In genomic region chr12:1203735-1204019, GRCh38 we compare ENCODE assay signal across 13 cellular contexts.
DNase-seq lines count a peak whose midpoint lies in the region; ATAC-seq and TF ChIP-seq lines count a peak whose summit lies in the region.
"Had no signal": no experiment of that assay in that cellular context is flagged by ENCODE, and none has a peak within 500 bp of the region (broad histone marks: within the 10 kb centered on the region; RNA-seq: fewer than 3 reads in every experiment).

No MANE protein-coding gene starts in this region.

- intact Hi-C loops in naive thymus-derived CD4-positive, alpha-beta T cell (cut with micrococcal nuclease): loop anchor here (2.0 to 10.0 kb wide), 3 partner anchors 389 to 401 kb away; partner anchors contain the start of gene FBXL14 (in 1 of the 2)

- TF ChIP-seq POLR2A in tibial nerve (IDR thresholded peaks at IDR 0.05): no peak

- H3K4me1 Mint-ChIP-seq in naive thymus-derived CD4-positive, alpha-beta T cell: peaks cover 10 to 17% (median 10%) of the 10 kb centered on the region in 7 donors

- H3K4me3 Mint-ChIP-seq in naive thymus-derived CD4-positive, alpha-beta T cell: no peak overlapping the region
- H3K4me3 Mint-ChIP-seq: stimulated activated naive B cell treated with anti-CD40 and anti-IgM and Interleukin-4, amounts not matched to agents 10 μg/mL and 1 μg/mL and 100 μg/mL, for 72 hours had no signal

- POLR2A ChIA-PET in naive thymus-derived CD4-positive, alpha-beta T cell (lab: Charles Lee): interaction anchor here (0.6 kb wide), 1 partner anchor 458 kb away, joined by 4 read pairs; no protein-coding TSS in a partner anchor

- H3K27me3 ChIP-seq in MM.1S (replicated peaks; ENCODE audit: insufficient read depth, low read length): no peaks in the 10 kb centered on the region
- H3K27me3 ChIP-seq in naive thymus-derived CD4-positive, alpha-beta T cell (ENCODE audit: control insufficient read depth in 2 of 2, insufficient read depth in 2 of 2, low read length in 2 of 2): no peaks in the 10 kb centered on the region
- no peaks in the 10 kb centered on the region for H3K27me3 ChIP-seq in tibial nerve
- H3K27me3 ChIP-seq: body of pancreas had no signal

- H2AFZ ChIP-seq in MM.1S (ENCODE audit: low read length): no peak overlapping the region

- H3K4me3 ChIP-seq in MM.1S (ENCODE audit: low read length) (no peak overlapping the region), tibial nerve (no peak overlapping the region)
- no peak overlapping the region for H3K4me3 ChIP-seq in naive thymus-derived CD4-positive, alpha-beta T cell (ENCODE audit: low read length)
- H3K4me3 ChIP-seq: body of pancreas had no signal

- DNase-seq in COR-L47 (lab: John Stamatoyannopoulos, UW) (peak; percentile 15), MM.1S (no peak), epithelial cell of prostate (ENCODE audit: low read depth, low spot score) (no peak), dermis blood vessel endothelial cell (no peak), tibial nerve (ENCODE audit: low spot score in 2 of 2) (no peak), SKM-1 (lab: John Stamatoyannopoulos, UW; ENCODE audit: unreplicated experiment) (no peak)
- no peak for DNase-seq in naive thymus-derived CD4-positive, alpha-beta T cell
- DNase-seq: body of pancreas; DMS53; NCI-H1048; stimulated activated naive B cell treated with anti-CD40 and anti-IgM and Interleukin-4, amounts not matched to agents 10 μg/mL and 1 μg/mL and 100 μg/mL, for 72 hours; T-helper 1 cell had no signal

- H3K9me2 ChIP-seq in MM.1S (replicated peaks; ENCODE audit: insufficient read depth, low read length): no peaks in the 10 kb centered on the region

- peaks cover 7% of the 10 kb centered on the region for H3F3A ChIP-seq in MM.1S (ENCODE audit: insufficient read depth, low read length)

- no peak overlapping the region for H3K27ac Mint-ChIP-seq in naive thymus-derived CD4-positive, alpha-beta T cell
- H3K27ac Mint-ChIP-seq: stimulated activated naive B cell treated with anti-CD40 and anti-IgM and Interleukin-4, amounts not matched to agents 10 μg/mL and 1 μg/mL and 100 μg/mL, for 72 hours had no signal

- no peak overlapping the region for H3K27ac ChIP-seq in MM.1S (ENCODE audit: low read length)
- peak overlapping the region; percentile 40 for H3K27ac ChIP-seq in epithelial cell of prostate
- H3K27ac ChIP-seq in naive thymus-derived CD4-positive, alpha-beta T cell (ENCODE audit: low read depth, low read length): peak overlapping the region; percentile 69
- peak overlapping the region in 1 of 4 donors; percentile 83 for H3K27ac ChIP-seq in tibial nerve

- no peak for TF ChIP-seq CTCF in MM.1S (IDR thresholded peaks at IDR 0.05; ENCODE audit: low read length)
- no peak for TF ChIP-seq CTCF in tibial nerve (IDR thresholded peaks at IDR 0.05)

- H3K9me3 ChIP-seq in MM.1S (replicated peaks; ENCODE audit: insufficient read depth, low read length): no peaks in the 10 kb centered on the region
- peaks cover 0 to 6% (median 0%) of the 10 kb centered on the region in 3 experiments for H3K9me3 ChIP-seq in naive thymus-derived CD4-positive, alpha-beta T cell (ENCODE audit: control insufficient read depth in 2 of 3, low read length in 3 of 3)
- no peaks in the 10 kb centered on the region for H3K9me3 ChIP-seq in tibial nerve
- H3K9me3 ChIP-seq: body of pancreas had no signal

- H3K9me3 Mint-ChIP-seq in naive thymus-derived CD4-positive, alpha-beta T cell: peaks cover 0 to 2% (median 0%) of the 10 kb centered on the region in 11 donors
- H3K9me3 Mint-ChIP-seq: stimulated activated naive B cell treated with anti-CD40 and anti-IgM and Interleukin-4, amounts not matched to agents 10 μg/mL and 1 μg/mL and 100 μg/mL, for 72 hours had no signal

- H3K27me3 Mint-ChIP-seq in naive thymus-derived CD4-positive, alpha-beta T cell: no peaks in the 10 kb centered on the region
- H3K27me3 Mint-ChIP-seq: stimulated activated naive B cell treated with anti-CD40 and anti-IgM and Interleukin-4, amounts not matched to agents 10 μg/mL and 1 μg/mL and 100 μg/mL, for 72 hours had no signal

- H3K4me2 ChIP-seq in MM.1S (ENCODE audit: low read depth, low read length): peak overlapping the region; percentile 91; the same call in 1 of the 2 replicates

- H3K36me3 ChIP-seq in MM.1S (replicated peaks; ENCODE audit: insufficient read depth, low read length) (no peaks in the 10 kb centered on the region), tibial nerve (peaks cover 0 to 6% (median 0%) of the 10 kb centered on the region in 3 donors)
- H3K36me3 ChIP-seq in naive thymus-derived CD4-positive, alpha-beta T cell (ENCODE audit: control insufficient read depth in 2 of 3, insufficient read depth in 3 of 3, low read length in 3 of 3): no peaks in the 10 kb centered on the region

- CTCF ChIA-PET in naive thymus-derived CD4-positive, alpha-beta T cell (lab: Charles Lee): no interaction called here

- no peak for ATAC-seq in naive thymus-derived CD4-positive, alpha-beta T cell
- ATAC-seq in HG03378 (IDR thresholded peaks at IDR 0.05; ENCODE audit: unreplicated experiment): no peak
- ATAC-seq: body of pancreas had no signal

- peaks cover 12% of the 10 kb centered on the region for H3K4me1 ChIP-seq in MM.1S (ENCODE audit: low read length)
- peaks cover 4 to 15% of the 10 kb centered on the region in 2 donors for H3K4me1 ChIP-seq in naive thymus-derived CD4-positive, alpha-beta T cell (ENCODE audit: control insufficient read depth in 2 of 2, insufficient read depth in 2 of 2, low read length in 2 of 2)
- peaks cover 0 to 49% (median 15%) of the 10 kb centered on the region in 4 donors for H3K4me1 ChIP-seq in tibial nerve

- peaks cover 0 to 18% (median 6%) of the 10 kb centered on the region in 5 donors for H3K36me3 Mint-ChIP-seq in naive thymus-derived CD4-positive, alpha-beta T cell

- no peak for TF ChIP-seq EP300 in tibial nerve (IDR thresholded peaks at IDR 0.05)

- no peak overlapping the region for H3K9ac ChIP-seq in MM.1S (ENCODE audit: low read length)

- no peaks in the 10 kb centered on the region for H4K20me1 ChIP-seq in MM.1S (ENCODE audit: insufficient read depth, low read length)

- H3K79me2 ChIP-seq in MM.1S (ENCODE audit: low read length): no peaks in the 10 kb centered on the region
